ENCODE assay signal across 8 cellular contexts in genomic region chr11:67271548-67272284, GRCh38. TPM values are rescaled to one million over a fixed set of nuclear protein-coding genes. Genes with fewer than 3 reads are reported as not detected.
DNase-seq lines count a peak whose midpoint lies in the region; ATAC-seq and TF ChIP-seq lines count a peak whose summit lies in the region.

No MANE protein-coding gene starts in this region.

- H3K4me1 Mint-ChIP-seq in activated CD4-positive, alpha-beta T cell treated with anti-CD3 and anti-CD28 coated beads, Interleukin-2, amount 10 ng/mL, durations not matched to agents 24 days and 14 days = peaks cover 62% of the 10 kb centered on the region
- peaks cover 84% of the 10 kb centered on the region for H3K4me1 Mint-ChIP-seq in activated T-cell treated with anti-CD3 and anti-CD28 coated beads, Interleukin-2, amount 50 U/mL, for 72 hours (ENCODE audit: low read depth)

- no peaks in the 10 kb centered on the region for H3K9me3 Mint-ChIP-seq in activated CD4-positive, alpha-beta T cell treated with anti-CD3 and anti-CD28 coated beads, Interleukin-2, amount 10 ng/mL, durations not matched to agents 24 days and 14 days
- H3K9me3 Mint-ChIP-seq in activated T-cell treated with anti-CD3 and anti-CD28 coated beads, Interleukin-2, amount 50 U/mL, for 72 hours = no peaks in the 10 kb centered on the region

- H3K36me3 ChIP-seq in left lung (peaks cover 0 to 35% of the 10 kb centered on the region in 2 donors), thymus (ENCODE audit: control insufficient read depth, insufficient read depth) (peaks cover 45% of the 10 kb centered on the region)

- no peaks in the 10 kb centered on the region for H3K9me3 ChIP-seq in left lung
- no peaks in the 10 kb centered on the region for H3K9me3 ChIP-seq in thymus (ENCODE audit: control insufficient read depth)

- H3K4me3 Mint-ChIP-seq in activated CD4-positive, alpha-beta T cell treated with anti-CD3 and anti-CD28 coated beads, Interleukin-2, amount 10 ng/mL, durations not matched to agents 24 days and 14 days = peak overlapping the region; percentile 97
- peak overlapping the region; percentile 97 to 98 for H3K4me3 Mint-ChIP-seq in activated T-cell treated with anti-CD3 and anti-CD28 coated beads, Interleukin-2, amount 50 U/mL, for 72 hours

- no peaks in the 10 kb centered on the region for H3K27me3 Mint-ChIP-seq in activated CD4-positive, alpha-beta T cell treated with anti-CD3 and anti-CD28 coated beads, Interleukin-2, amount 10 ng/mL, durations not matched to agents 24 days and 14 days
- H3K27me3 Mint-ChIP-seq in activated T-cell treated with anti-CD3 and anti-CD28 coated beads, Interleukin-2, amount 50 U/mL, for 72 hours (ENCODE audit: low read depth) = no peaks in the 10 kb centered on the region

- peaks cover 75 to 94% of the 10 kb centered on the region in 2 donors for H3K4me1 ChIP-seq in left lung
- peaks cover 77% of the 10 kb centered on the region for H3K4me1 ChIP-seq in thymus (ENCODE audit: control insufficient read depth, insufficient read depth, low read length)

- peaks cover 67% of the 10 kb centered on the region for H3K36me3 Mint-ChIP-seq in activated CD4-positive, alpha-beta T cell treated with anti-CD3 and anti-CD28 coated beads, Interleukin-2, amount 10 ng/mL, durations not matched to agents 24 days and 14 days (ENCODE audit: low read depth)
- H3K36me3 Mint-ChIP-seq in activated T-cell treated with anti-CD3 and anti-CD28 coated beads, Interleukin-2, amount 50 U/mL, for 72 hours (ENCODE audit: insufficient read depth in 2 of 2) = peaks cover 20 to 31% of the 10 kb centered on the region in 2 donors

- H3K4me3 ChIP-seq in left lung = peak overlapping the region in 1 of 2 donors; percentile 76
- peak overlapping the region; percentile 92 for H3K4me3 ChIP-seq in thymus (ENCODE audit: low read length)

- WGBS in thymus = 18% methylated on average over 19 of the region's 19 CpGs

- peak; percentile 86 for DNase-seq in activated CD4-positive, alpha-beta T cell treated with anti-CD3 and anti-CD28 coated beads, Interleukin-2, amount 10 ng/mL, durations not matched to agents 24 days and 14 days
- DNase-seq in activated CD4-positive, alpha-beta T cell treated with anti-CD3 and anti-CD28 coated beads for 1 hour = no peak
- peak; percentile 80 to 84 for DNase-seq in activated T-cell treated with anti-CD3 and anti-CD28 coated beads, Interleukin-2, amount 50 U/mL, for 72 hours
- DNase-seq in left lung = peak; percentile 37 to 85
- DNase-seq in dermis blood vessel endothelial cell = no peak
- DNase-seq in GM03348 (ENCODE audit: low spot score) = no peak

- H3K27ac ChIP-seq in left lung (peak overlapping the region; percentile 66 to 100), thymus (ENCODE audit: low read depth) (peak overlapping the region; percentile 95)

- H3K27me3 ChIP-seq in left lung (no peaks in the 10 kb centered on the region), thymus (ENCODE audit: control insufficient read depth, insufficient read depth) (no peaks in the 10 kb centered on the region)

- H3K27ac Mint-ChIP-seq in activated CD4-positive, alpha-beta T cell treated with anti-CD3 and anti-CD28 coated beads, Interleukin-2, amount 10 ng/mL, durations not matched to agents 24 days and 14 days = peak overlapping the region; percentile 97
- H3K27ac Mint-ChIP-seq in activated T-cell treated with anti-CD3 and anti-CD28 coated beads, Interleukin-2, amount 50 U/mL, for 72 hours = peak overlapping the region; percentile 87

- peak; percentile 38 to 45 for ATAC-seq in activated T-cell treated with anti-CD3 and anti-CD28 coated beads, Interleukin-2, amount 50 U/mL, for 72 hours (replicated peaks in 1 of 2)
- ATAC-seq in left lung (no peak), GM18873 (IDR thresholded peaks at IDR 0.05; ENCODE audit: low FRiP score, unreplicated experiment) (no peak)

- TF ChIP-seq CTCF in left lung (IDR thresholded peaks at IDR 0.05) = no peak

- intact Hi-C loops in activated CD4-positive, alpha-beta T cell treated with anti-CD3 and anti-CD28 coated beads, Interleukin-2, amount 10 ng/mL, durations not matched to agents 24 days and 14 days (cut with micrococcal nuclease) = loop anchor here (1.0 to 10.0 kb wide), 2 partner anchors 17 to 763 kb away; partner anchors contain the start of genes NDUFS8 and TCIRG1
- intact Hi-C loops in left lung (cut with DNase I) = no loop called here

RNA-seq across cellular contexts. Expression of gene GRK2, which starts 5.4 kb away (rescaled TPM):
- total RNA-seq in activated CD4-positive, alpha-beta T cell treated with anti-CD3 and anti-CD28 coated beads, Interleukin-2, amount 10 ng/mL, durations not matched to agents 24 days and 14 days = 244 and 248 TPM in 2 replicates
- total RNA-seq in activated T-cell treated with anti-CD3 and anti-CD28 coated beads, Interleukin-2, amount 50 U/mL, for 72 hours = 100 to 1,000 TPM; 379 to 422 TPM
- 100 to 1,000 TPM in 1 of 2 donors, 10 to 100 TPM in 1; 55.2 to 118 TPM for total RNA-seq in left lung
- 158 TPM for polyA plus RNA-seq in thymus
- total RNA-seq in dermis blood vessel endothelial cell = 40.0 and 56.8 TPM in 2 replicates

RNA-seq across cellular contexts. Expression of gene ANKRD13D, which starts 17.4 kb away (rescaled TPM):
- total RNA-seq in activated CD4-positive, alpha-beta T cell treated with anti-CD3 and anti-CD28 coated beads, Interleukin-2, amount 10 ng/mL, durations not matched to agents 24 days and 14 days = 114 and 124 TPM in 2 replicates
- total RNA-seq in activated T-cell treated with anti-CD3 and anti-CD28 coated beads, Interleukin-2, amount 50 U/mL, for 72 hours = 10 to 100 TPM; 78.5 to 90.9 TPM
- 10 to 100 TPM; 48.0 to 81.2 TPM for total RNA-seq in left lung
- polyA plus RNA-seq in thymus = 99.1 TPM
- 29.1 and 32.3 TPM in 2 replicates for total RNA-seq in dermis blood vessel endothelial cell

RNA-seq across cellular contexts. Expression of gene SSH3, which starts 31.6 kb away (rescaled TPM):
- total RNA-seq in activated CD4-positive, alpha-beta T cell treated with anti-CD3 and anti-CD28 coated beads, Interleukin-2, amount 10 ng/mL, durations not matched to agents 24 days and 14 days = 7.1 and 8.1 TPM in 2 replicates
- 10 to 100 TPM; 13.3 to 20.3 TPM for total RNA-seq in activated T-cell treated with anti-CD3 and anti-CD28 coated beads, Interleukin-2, amount 50 U/mL, for 72 hours
- total RNA-seq in left lung (10 to 100 TPM; 28.7 to 44.9 TPM), dermis blood vessel endothelial cell (15.6 and 19.7 TPM in 2 replicates)
- polyA plus RNA-seq in thymus = 11.8 TPM

Comparison
In these comparisons a context has a peak if more than half of its experiments do, and no peak if none do; other contexts are left out.
1. DNase-seq: peak in activated CD4-positive, alpha-beta T cell treated with anti-CD3 and anti-CD28 coated beads, Interleukin-2, amount 10 ng/mL, durations not matched to agents 24 days and 14 days (single experiment), activated T-cell treated with anti-CD3 and anti-CD28 coated beads, Interleukin-2, amount 50 U/mL, for 72 hours (2 of 2) and left lung (2 of 2); none in activated CD4-positive, alpha-beta T cell treated with anti-CD3 and anti-CD28 coated beads for 1 hour (single experiment), dermis blood vessel endothelial cell (single experiment) and GM03348 (single experiment).
2. ATAC-seq: peak in activated T-cell treated with anti-CD3 and anti-CD28 coated beads, Interleukin-2, amount 50 U/mL, for 72 hours (2 of 2); none in left lung (single experiment) and GM18873 (single experiment).